Comparison of ENCODE assay signal across 1 cellular context in the genomic region with DNA sequence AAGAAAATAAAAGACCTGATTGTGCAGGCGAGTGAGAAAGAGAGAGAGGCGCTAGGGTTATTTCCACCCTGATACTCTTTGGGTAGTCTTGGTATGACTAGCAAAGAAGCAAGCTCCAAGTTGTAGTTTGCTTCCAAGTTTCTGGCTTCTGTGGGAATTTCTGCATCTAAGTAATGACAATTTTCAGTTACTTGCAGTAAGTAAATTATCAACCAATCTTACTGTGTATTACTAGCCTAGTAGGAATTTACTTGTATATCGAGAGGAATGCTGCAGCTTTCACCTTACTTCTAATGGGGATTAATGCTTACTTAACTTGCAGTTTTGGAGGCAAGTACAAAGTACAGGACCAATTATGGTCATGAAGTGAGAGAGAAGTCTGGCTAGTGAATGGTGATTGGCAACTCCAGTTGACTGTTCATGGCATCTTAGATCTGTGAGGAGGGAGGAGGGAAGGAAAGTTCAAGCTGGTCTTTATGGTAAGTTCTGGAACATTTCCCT.
TF ChIP-seq lines count a peak whose summit lies in the region.

No MANE protein-coding gene starts in this region.

TF ChIP-seq in WTC11, 78 proteins besides CTCF, POLR2A, EP300 and RAD21 (continued from another document):
- TF ChIP-seq ZNF532 (CRISPR knock-in tag; IDR thresholded peaks at IDR 0.05; ENCODE audit: borderline replicate concordance), result no peak
- no peak for TF ChIP-seq MYBL2 (CRISPR knock-in tag; IDR thresholded peaks at IDR 0.05)
- TF ChIP-seq, protein P1, sequence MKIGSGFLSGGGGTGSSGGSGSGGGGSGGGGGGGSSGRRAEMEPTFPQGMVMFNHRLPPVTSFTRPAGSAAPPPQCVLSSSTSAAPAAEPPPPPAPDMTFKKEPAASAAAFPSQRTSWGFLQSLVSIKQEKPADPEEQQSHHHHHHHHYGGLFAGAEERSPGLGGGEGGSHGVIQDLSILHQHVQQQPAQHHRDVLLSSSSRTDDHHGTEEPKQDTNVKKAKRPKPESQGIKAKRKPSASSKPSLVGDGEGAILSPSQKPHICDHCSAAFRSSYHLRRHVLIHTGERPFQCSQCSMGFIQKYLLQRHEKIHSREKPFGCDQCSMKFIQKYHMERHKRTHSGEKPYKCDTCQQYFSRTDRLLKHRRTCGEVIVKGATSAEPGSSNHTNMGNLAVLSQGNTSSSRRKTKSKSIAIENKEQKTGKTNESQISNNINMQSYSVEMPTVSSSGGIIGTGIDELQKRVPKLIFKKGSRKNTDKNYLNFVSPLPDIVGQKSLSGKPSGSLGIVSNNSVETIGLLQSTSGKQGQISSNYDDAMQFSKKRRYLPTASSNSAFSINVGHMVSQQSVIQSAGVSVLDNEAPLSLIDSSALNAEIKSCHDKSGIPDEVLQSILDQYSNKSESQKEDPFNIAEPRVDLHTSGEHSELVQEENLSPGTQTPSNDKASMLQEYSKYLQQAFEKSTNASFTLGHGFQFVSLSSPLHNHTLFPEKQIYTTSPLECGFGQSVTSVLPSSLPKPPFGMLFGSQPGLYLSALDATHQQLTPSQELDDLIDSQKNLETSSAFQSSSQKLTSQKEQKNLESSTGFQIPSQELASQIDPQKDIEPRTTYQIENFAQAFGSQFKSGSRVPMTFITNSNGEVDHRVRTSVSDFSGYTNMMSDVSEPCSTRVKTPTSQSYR (CRISPR knock-in tag; IDR thresholded peaks at IDR 0.05), result no peak
- TF ChIP-seq E2F1 (CRISPR knock-in tag; IDR thresholded peaks at IDR 0.05), result no peak
- TF ChIP-seq, protein P2, sequence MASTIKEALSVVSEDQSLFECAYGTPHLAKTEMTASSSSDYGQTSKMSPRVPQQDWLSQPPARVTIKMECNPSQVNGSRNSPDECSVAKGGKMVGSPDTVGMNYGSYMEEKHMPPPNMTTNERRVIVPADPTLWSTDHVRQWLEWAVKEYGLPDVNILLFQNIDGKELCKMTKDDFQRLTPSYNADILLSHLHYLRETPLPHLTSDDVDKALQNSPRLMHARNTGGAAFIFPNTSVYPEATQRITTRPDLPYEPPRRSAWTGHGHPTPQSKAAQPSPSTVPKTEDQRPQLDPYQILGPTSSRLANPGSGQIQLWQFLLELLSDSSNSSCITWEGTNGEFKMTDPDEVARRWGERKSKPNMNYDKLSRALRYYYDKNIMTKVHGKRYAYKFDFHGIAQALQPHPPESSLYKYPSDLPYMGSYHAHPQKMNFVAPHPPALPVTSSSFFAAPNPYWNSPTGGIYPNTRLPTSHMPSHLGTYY (CRISPR knock-in tag; IDR thresholded peaks at IDR 0.05), result no peak
- TF ChIP-seq GRHL2 (CRISPR knock-in tag; IDR thresholded peaks at IDR 0.05; ENCODE audit: insufficient replicate concordance, severe bottlenecking), result no peak
- TF ChIP-seq, protein P3, sequence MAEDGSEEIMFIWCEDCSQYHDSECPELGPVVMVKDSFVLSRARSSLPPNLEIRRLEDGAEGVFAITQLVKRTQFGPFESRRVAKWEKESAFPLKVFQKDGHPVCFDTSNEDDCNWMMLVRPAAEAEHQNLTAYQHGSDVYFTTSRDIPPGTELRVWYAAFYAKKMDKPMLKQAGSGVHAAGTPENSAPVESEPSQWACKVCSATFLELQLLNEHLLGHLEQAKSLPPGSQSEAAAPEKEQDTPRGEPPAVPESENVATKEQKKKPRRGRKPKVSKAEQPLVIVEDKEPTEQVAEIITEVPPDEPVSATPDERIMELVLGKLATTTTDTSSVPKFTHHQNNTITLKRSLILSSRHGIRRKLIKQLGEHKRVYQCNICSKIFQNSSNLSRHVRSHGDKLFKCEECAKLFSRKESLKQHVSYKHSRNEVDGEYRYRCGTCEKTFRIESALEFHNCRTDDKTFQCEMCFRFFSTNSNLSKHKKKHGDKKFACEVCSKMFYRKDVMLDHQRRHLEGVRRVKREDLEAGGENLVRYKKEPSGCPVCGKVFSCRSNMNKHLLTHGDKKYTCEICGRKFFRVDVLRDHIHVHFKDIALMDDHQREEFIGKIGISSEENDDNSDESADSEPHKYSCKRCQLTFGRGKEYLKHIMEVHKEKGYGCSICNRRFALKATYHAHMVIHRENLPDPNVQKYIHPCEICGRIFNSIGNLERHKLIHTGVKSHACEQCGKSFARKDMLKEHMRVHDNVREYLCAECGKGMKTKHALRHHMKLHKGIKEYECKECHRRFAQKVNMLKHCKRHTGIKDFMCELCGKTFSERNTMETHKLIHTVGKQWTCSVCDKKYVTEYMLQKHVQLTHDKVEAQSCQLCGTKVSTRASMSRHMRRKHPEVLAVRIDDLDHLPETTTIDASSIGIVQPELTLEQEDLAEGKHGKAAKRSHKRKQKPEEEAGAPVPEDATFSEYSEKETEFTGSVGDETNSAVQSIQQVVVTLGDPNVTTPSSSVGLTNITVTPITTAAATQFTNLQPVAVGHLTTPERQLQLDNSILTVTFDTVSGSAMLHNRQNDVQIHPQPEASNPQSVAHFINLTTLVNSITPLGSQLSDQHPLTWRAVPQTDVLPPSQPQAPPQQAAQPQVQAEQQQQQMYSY (CRISPR knock-in tag; IDR thresholded peaks at IDR 0.05), result no peak
- no peak for TF ChIP-seq ATF1 (CRISPR knock-in tag; IDR thresholded peaks at IDR 0.05)
- no peak for TF ChIP-seq KAT7 (CRISPR knock-in tag; IDR thresholded peaks at IDR 0.05; ENCODE audit: borderline replicate concordance)
